26 cellular contexts compared by ENCODE assay signal in the genomic region with DNA sequence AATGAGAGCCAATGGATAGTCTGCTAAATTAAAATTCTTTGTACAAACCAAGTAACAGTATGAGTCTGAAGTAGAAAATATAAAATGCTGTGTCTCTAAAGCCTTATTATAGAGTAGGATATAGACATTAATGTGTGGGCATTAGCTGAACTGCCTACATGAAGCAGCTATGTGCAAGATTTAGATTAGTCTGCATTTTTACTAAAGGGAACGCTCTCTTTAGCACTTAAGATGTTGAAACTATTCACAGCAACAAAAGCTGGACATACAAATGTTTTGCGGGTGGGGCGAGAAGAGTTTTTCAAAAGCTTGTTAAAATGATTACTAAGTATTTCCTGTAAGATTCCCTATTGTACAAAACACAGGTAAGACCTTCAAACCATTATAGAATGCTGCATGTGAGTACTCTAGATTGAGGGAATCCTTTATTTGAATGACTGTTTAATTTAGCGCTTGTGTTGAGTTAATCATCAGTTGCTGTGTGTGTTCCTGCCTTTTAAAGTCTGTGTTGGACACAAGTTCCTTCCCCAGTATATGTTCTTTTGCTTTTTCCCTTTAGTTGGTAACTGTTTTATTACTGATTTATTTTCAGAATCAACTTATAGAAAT.
DNase-seq lines count a peak whose midpoint lies in the region; ATAC-seq, FAIRE-seq and TF ChIP-seq lines count a peak whose summit lies in the region.
"Had no signal": no experiment of that assay in that cellular context is flagged by ENCODE, and none has a peak within 500 bp of the region (broad histone marks: within the 10 kb centered on the region; RNA-seq: fewer than 3 reads in every experiment).

No MANE protein-coding gene starts in this region.

- no peaks in the 10 kb centered on the region for H3K79me2 ChIP-seq in GM12878 (ENCODE audit: control insufficient read depth, insufficient read depth, low read length)

- H3K36me3 ChIP-seq in GM12878 (ENCODE audit: control insufficient read depth in 2 of 2, insufficient read depth in 2 of 2, low read length in 1 of 2), result peaks cover 9 to 44% of the 10 kb centered on the region in 2 experiments

- H3K4me1 Mint-ChIP-seq in activated naive CD4-positive, alpha-beta T cell treated with anti-CD3 and anti-CD28 coated beads, Interleukin-2, amount 50 U/mL, for 24 hours, result peaks cover 21% of the 10 kb centered on the region
- H3K4me1 Mint-ChIP-seq in memory B cell, result no peaks in the 10 kb centered on the region

- H3K27me3 Mint-ChIP-seq in activated naive CD4-positive, alpha-beta T cell treated with anti-CD3 and anti-CD28 coated beads, Interleukin-2, amount 50 U/mL, for 24 hours, result no peaks in the 10 kb centered on the region
- no peaks in the 10 kb centered on the region for H3K27me3 Mint-ChIP-seq in memory B cell
- H3K27me3 Mint-ChIP-seq: activated CD4-positive, alpha-beta T cell treated with anti-CD3 and anti-CD28 coated beads for 36 hours had no signal

- no peaks in the 10 kb centered on the region for H3K9me3 ChIP-seq in GM12878 (replicated peaks; ENCODE audit: control insufficient read depth, insufficient read depth, low read length)
- H3K9me3 ChIP-seq: adrenal gland, body of pancreas, pancreas, testis had no signal

- H3K27ac ChIP-seq in GM12878 (ENCODE audit: control insufficient read depth, insufficient read depth) (no peak overlapping the region), caudate nucleus (ENCODE audit: low read depth, low read length) (no peak overlapping the region)
- H3K27ac ChIP-seq: adrenal gland, body of pancreas, pancreas, testis, VCaP had no signal

- no peak for DNase-seq in activated naive CD4-positive, alpha-beta T cell treated with anti-CD3 and anti-CD28 coated beads, Interleukin-2, amount 50 U/mL, for 72 hours (ENCODE audit: low spot score in 2 of 2)
- DNase-seq in GM12891 (ENCODE audit: insufficient read length, low spot score), result no peak
- no peak for DNase-seq in GM12878 (ENCODE audit: low read depth, low spot score)
- DNase-seq in memory B cell (ENCODE audit: low spot score in 2 of 2), result no peak
- DNase-seq in caudate nucleus (lab: John Stamatoyannopoulos, UW), result no peak
- DNase-seq: activated CD4-positive, alpha-beta T cell treated with anti-CD3 and anti-CD28 coated beads for 36 hours; activated T-cell treated with anti-CD3 and anti-CD28 coated beads, Interleukin-2, amount 50 U/mL, for 1 hour; adrenal gland; body of pancreas; hippocampal formation; left cardiac atrium; NCI-H1048; NCI-H82; pancreas; retina; SIG-M5; stimulated activated naive CD4-positive, alpha-beta T cell; T-helper 9 cell; testis had no signal

- no peak overlapping the region for H3K9ac ChIP-seq in GM12878 (ENCODE audit: control insufficient read depth, insufficient read depth, low read length)

- H3K27ac Mint-ChIP-seq in activated naive CD4-positive, alpha-beta T cell treated with anti-CD3 and anti-CD28 coated beads, Interleukin-2, amount 50 U/mL, for 24 hours, result peak overlapping the region; percentile 37
- peak overlapping the region in 1 of 2 donors; percentile 0 for H3K27ac Mint-ChIP-seq in activated naive CD4-positive, alpha-beta T cell treated with anti-CD3 and anti-CD28 coated beads, Interleukin-2, amount 50 U/mL, for 72 hours
- peak overlapping the region; percentile 62 for H3K27ac Mint-ChIP-seq in memory B cell
- H3K27ac Mint-ChIP-seq: activated CD4-positive, alpha-beta T cell treated with anti-CD3 and anti-CD28 coated beads for 36 hours had no signal

- H2AFZ ChIP-seq in GM12878 (ENCODE audit: control insufficient read depth, low read depth, low read length), result no peak overlapping the region

- no peak for TF ChIP-seq RAD21 in GM12878 (IDR thresholded peaks at IDR 0.05; ENCODE audit: insufficient read depth, low read depth, low read length)

- 0 out of 2 replicates have a peak, but pooled peaks cover 2% of the 10 kb centered on the region for H3K4me1 ChIP-seq in GM12878 (ENCODE audit: control insufficient read depth, insufficient read depth, low read length)
- H3K4me1 ChIP-seq: pancreas, testis had no signal

- TF ChIP-seq POLR2A in GM12891 (IDR thresholded peaks at IDR 0.05; ENCODE audit: low read depth, low read length) (no peak), GM12878 (IDR thresholded peaks at IDR 0.05; ENCODE audit: low read depth, low read length) (no peak)

- SMC1A ChIA-PET in GM12878 (lab: Charles Lee; ENCODE audit: uncharacterized antibody, unreplicated experiment), result interaction anchor here (0.8 to 1.9 kb wide), 6 partner anchors 12 to 256 kb away, joined by 3 to 4 read pairs (median 4); no protein-coding TSS in a partner anchor

- RAD21 ChIA-PET in GM12878 (lab: Charles Lee; ENCODE audit: unreplicated experiment), result no interaction called here

- WGBS in GM12878 (ENCODE audit: insufficient coverage, insufficient replicate concordance, low lambda C conversion rate, missing lambda C conversion rate), result 97% methylated on average over 4 of the region's 4 CpGs

- FAIRE-seq in GM12891 (lab: Jason Lieb, UNC) (peak; percentile 9), GM12878 (lab: Jason Lieb, UNC) (peak; percentile 56)
- FAIRE-seq: pancreas had no signal

- H3K4me3 Mint-ChIP-seq in activated naive CD4-positive, alpha-beta T cell treated with anti-CD3 and anti-CD28 coated beads, Interleukin-2, amount 50 U/mL, for 24 hours, result no peak overlapping the region
- no peak overlapping the region for H3K4me3 Mint-ChIP-seq in memory B cell
- H3K4me3 Mint-ChIP-seq: activated CD4-positive, alpha-beta T cell treated with anti-CD3 and anti-CD28 coated beads for 36 hours; neural crest cell had no signal

- peaks cover 22% of the 10 kb centered on the region for H3K36me3 Mint-ChIP-seq in activated naive CD4-positive, alpha-beta T cell treated with anti-CD3 and anti-CD28 coated beads, Interleukin-2, amount 50 U/mL, for 24 hours
- peaks cover 5 to 16% of the 10 kb centered on the region in 2 donors for H3K36me3 Mint-ChIP-seq in activated naive CD4-positive, alpha-beta T cell treated with anti-CD3 and anti-CD28 coated beads, Interleukin-2, amount 50 U/mL, for 72 hours
- peaks cover 29% of the 10 kb centered on the region for H3K36me3 Mint-ChIP-seq in memory B cell

- H3K4me3 ChIP-seq in GM12878, result no peak overlapping the region
- H3K4me3 ChIP-seq: adrenal gland, body of pancreas, pancreas, skin epidermis, testis had no signal

- in situ Hi-C loops in GM12878 (cut with MboI), result no loop called here

- no peak for ATAC-seq in activated naive CD4-positive, alpha-beta T cell treated with anti-CD3 and anti-CD28 coated beads, Interleukin-2, amount 50 U/mL, for 72 hours
- ATAC-seq in GM12878 (no peak), memory B cell (ENCODE audit: low read depth) (no peak), HG03342 (IDR thresholded peaks at IDR 0.05; ENCODE audit: unreplicated experiment) (no peak), GM19351 (IDR thresholded peaks at IDR 0.05; ENCODE audit: unreplicated experiment) (no peak)
- ATAC-seq: activated CD4-positive, alpha-beta T cell treated with anti-CD3 and anti-CD28 coated beads for 36 hours; body of pancreas; HCT116; left cardiac atrium; pancreas had no signal

- intact Hi-C loops in GM12878 (cut with micrococcal nuclease; ENCODE audit: unreplicated experiment), result no loop called here

- no peak for TF ChIP-seq CTCF in GM12878 (IDR thresholded peaks at IDR 0.05 in 2 of 3, conservative IDR thresholded peaks at IDR 0.05 in 1 of 3; ENCODE audit: control insufficient read depth in 2 of 3, extremely low read depth in 1 of 3, insufficient read depth in 1 of 3, low read depth in 3 of 3, low read length in 3 of 3)

- no peaks in the 10 kb centered on the region for H4K20me1 ChIP-seq in GM12878 (ENCODE audit: control insufficient read depth, insufficient read depth)

- H3K27me3 ChIP-seq in GM12878 (replicated peaks in 1 of 2; ENCODE audit: control insufficient read depth in 2 of 2, insufficient read depth in 2 of 2, low read length in 1 of 2), result no peaks in the 10 kb centered on the region
- H3K27me3 ChIP-seq: adrenal gland, body of pancreas, pancreas, testis had no signal

- H3K4me2 ChIP-seq in GM12878 (ENCODE audit: control insufficient read depth, insufficient read depth), result no peak overlapping the region

- CTCF ChIA-PET in GM12878 (lab: Yijun Ruan, JAX), result interaction anchor here (0.6 to 3.7 kb wide), 8 partner anchors 10 to 286 kb away, joined by 3 to 15 read pairs (median 5); no protein-coding TSS in a partner anchor

- H3K9me3 Mint-ChIP-seq in activated naive CD4-positive, alpha-beta T cell treated with anti-CD3 and anti-CD28 coated beads, Interleukin-2, amount 50 U/mL, for 24 hours, result no peaks in the 10 kb centered on the region
- H3K9me3 Mint-ChIP-seq in activated naive CD4-positive, alpha-beta T cell treated with anti-CD3 and anti-CD28 coated beads, Interleukin-2, amount 50 U/mL, for 72 hours, result no peaks in the 10 kb centered on the region
- no peaks in the 10 kb centered on the region for H3K9me3 Mint-ChIP-seq in memory B cell
- H3K9me3 Mint-ChIP-seq: neural crest cell had no signal

- no TSS peak for BruUV-seq in GM12878 (replicated peaks; lab: Mats Ljungman, UMichigan)

- TF ChIP-seq EP300 in GM12878 (IDR thresholded peaks at IDR 0.05; ENCODE audit: borderline replicate concordance in 1 of 2, control insufficient read depth in 1 of 2, low read depth in 2 of 2, low read length in 2 of 2), result no peak

- POLR2A ChIA-PET in GM12878 (lab: Charles Lee), result interaction anchor here (1.0 kb wide), 1 partner anchor 10 kb away, joined by 3 read pairs; no protein-coding TSS in a partner anchor

TF ChIP-seq in GM12891, 5 proteins besides CTCF, POLR2A, EP300 and RAD21:
- TF ChIP-seq POLR2AphosphoS5 (IDR thresholded peaks at IDR 0.05; ENCODE audit: low read depth, low read length), result no peak
- TF ChIP-seq PAX5 (IDR thresholded peaks at IDR 0.05; ENCODE audit: insufficient read depth, low read length, severe bottlenecking), result no peak
- no peak for TF ChIP-seq TAF1 (IDR thresholded peaks at IDR 0.05; ENCODE audit: low read depth, low read length)
- no peak for TF ChIP-seq POU2F2 (IDR thresholded peaks at IDR 0.05; ENCODE audit: low read depth, low read length)
- TF ChIP-seq SPI1 (IDR thresholded peaks at IDR 0.05; ENCODE audit: low read depth, low read length), result no peak

TF ChIP-seq in GM12878, 131 proteins besides CTCF, POLR2A, EP300 and RAD21 (continues in another document):
- TF ChIP-seq IRF4 (IDR thresholded peaks at IDR 0.05; ENCODE audit: low read depth, low read length), result no peak
